ENCODE assay signal across 8 cellular contexts in genomic region chr7:128909605-128910568, GRCh38. TPM values are rescaled to one million over a fixed set of nuclear protein-coding genes. Genes with fewer than 3 reads are reported as not detected.
DNase-seq lines count a peak whose midpoint lies in the region; ATAC-seq and TF ChIP-seq lines count a peak whose summit lies in the region.

No MANE protein-coding gene starts in this region.

- no peaks in the 10 kb centered on the region for H3K36me3 ChIP-seq in prostate gland

- WGBS in prostate gland: 14% methylated on average over 41 of the region's 42 CpGs

- no peaks in the 10 kb centered on the region for H3K36me3 Mint-ChIP-seq in glutamatergic neuron (ENCODE audit: unreplicated experiment)

- H3K27ac Mint-ChIP-seq in glutamatergic neuron (ENCODE audit: unreplicated experiment): no peak overlapping the region

- no peak for TF ChIP-seq POLR2A in prostate gland (IDR thresholded peaks at IDR 0.05)

- H3K9me3 ChIP-seq in prostate gland: no peaks in the 10 kb centered on the region

- ATAC-seq in HG03139 (IDR thresholded peaks at IDR 0.05; ENCODE audit: unreplicated experiment): no peak
- ATAC-seq in HG03097 (IDR thresholded peaks at IDR 0.05; ENCODE audit: low FRiP score, unreplicated experiment): no peak

- peak overlapping the region; percentile 66 for H3K4me3 Mint-ChIP-seq in glutamatergic neuron (ENCODE audit: unreplicated experiment)

- H3K27ac ChIP-seq in prostate gland: no peak overlapping the region

- peaks cover 14% of the 10 kb centered on the region for H3K27me3 Mint-ChIP-seq in glutamatergic neuron (ENCODE audit: unreplicated experiment)

- H3K27me3 ChIP-seq in prostate gland (replicated peaks; ENCODE audit: insufficient read depth): peaks cover 7% of the 10 kb centered on the region

- peaks cover 9% of the 10 kb centered on the region for H3K9me3 Mint-ChIP-seq in glutamatergic neuron (ENCODE audit: unreplicated experiment)

- no peaks in the 10 kb centered on the region for H3K4me1 ChIP-seq in prostate gland (replicated peaks)

- H3K4me3 ChIP-seq in prostate gland: peak overlapping the region; percentile 12 to 18

- H3K4me1 Mint-ChIP-seq in glutamatergic neuron (ENCODE audit: low read depth, unreplicated experiment): peaks cover 16% of the 10 kb centered on the region

- intact Hi-C loops in prostate gland (cut with DNase I): no loop called here

- DNase-seq in DMS53 (lab: John Stamatoyannopoulos, UW): peak; percentile 84
- DNase-seq in SK-N-DZ (ENCODE audit: low spot score): peak; percentile 92
- DNase-seq in glutamatergic neuron: no peak
- no peak for DNase-seq in prostate gland (ENCODE audit: low spot score)
- no peak for DNase-seq in activated T-cell treated with anti-CD3 and anti-CD28 coated beads, Interleukin-2, amount 50 U/mL, for 48 hours
- no peak for DNase-seq in NCI-H446 treated with DMSO at 0.1 percent for 48 hours (lab: John Stamatoyannopoulos, UW)

- TF ChIP-seq CTCF in glutamatergic neuron (IDR thresholded peaks at IDR 0.05; ENCODE audit: partially characterized antibody, unreplicated experiment): no peak
- no peak for TF ChIP-seq CTCF in prostate gland (IDR thresholded peaks at IDR 0.05)

RNA-seq across cellular contexts. Expression of gene KCP, which starts 0.6 kb away (rescaled TPM):
- 6.3 and 6.5 TPM in 2 replicates for polyA plus RNA-seq in SK-N-DZ (2014; cell fraction: cytosol; rRNA removed)
- 57.9 and 76.8 TPM in 2 replicates for polyA plus RNA-seq in SK-N-DZ (2014; cell fraction: nucleus; rRNA removed)
- total RNA-seq in glutamatergic neuron (ENCODE audit: unreplicated experiment) (2.2 TPM), prostate gland (under 1 TPM in 1 of 2 donors, not detected in 1; 0.45 TPM)

RNA-seq across cellular contexts. Expression of gene IRF5, which starts 27.8 kb away (rescaled TPM):
- 0.29 and 0.68 TPM in 2 replicates for polyA plus RNA-seq in SK-N-DZ (2014; cell fraction: cytosol; rRNA removed)
- 0.85 and 5.3 TPM in 2 replicates for polyA plus RNA-seq in SK-N-DZ (2014; cell fraction: nucleus; rRNA removed)
- total RNA-seq in glutamatergic neuron (ENCODE audit: unreplicated experiment): not detected
- total RNA-seq in prostate gland: 10 to 100 TPM in 1 of 2 donors, 1 to 10 TPM in 1; 6.0 to 10.6 TPM

RNA-seq across cellular contexts. Expression of gene ATP6V1F, which starts 47.2 kb away (rescaled TPM):
- polyA plus RNA-seq in SK-N-DZ (2014; cell fraction: cytosol; rRNA removed): 217 and 371 TPM in 2 replicates
- polyA plus RNA-seq in SK-N-DZ (2014; cell fraction: nucleus; rRNA removed): 110 and 137 TPM in 2 replicates
- total RNA-seq in glutamatergic neuron (ENCODE audit: unreplicated experiment) (133 TPM), prostate gland (100 to 1,000 TPM; 116 to 118 TPM)

Comparison
In these comparisons a context has a peak if more than half of its experiments do, and no peak if none do; other contexts are left out.
1. DNase-seq: peak in DMS53 (single experiment) and SK-N-DZ (single experiment); none in glutamatergic neuron (single experiment), prostate gland (single experiment), activated T-cell treated with anti-CD3 and anti-CD28 coated beads, Interleukin-2, amount 50 U/mL, for 48 hours (0 of 2) and NCI-H446 treated with DMSO at 0.1 percent for 48 hours (single experiment).